In genomic region chr6:33792990-33793389, GRCh38 we compare ENCODE assay signal across 24 cellular contexts. TPM values are rescaled to one million over a fixed set of nuclear protein-coding genes. Genes with fewer than 3 reads are reported as not detected.
DNase-seq lines count a peak whose midpoint lies in the region; ATAC-seq, FAIRE-seq and TF ChIP-seq lines count a peak whose summit lies in the region.
"Had no signal": no experiment of that assay in that cellular context is flagged by ENCODE, and none has a peak within 500 bp of the region (broad histone marks: within the 10 kb centered on the region; RNA-seq: fewer than 3 reads in every experiment).

No MANE protein-coding gene starts in this region.

- peaks cover 9 to 20% of the 10 kb centered on the region in 2 donors for H3K27me3 Mint-ChIP-seq in stimulated activated naive B cell treated with anti-CD40 and anti-IgM and Interleukin-4, amounts not matched to agents 10 μg/mL and 1 μg/mL and 100 μg/mL, for 72 hours

- WGBS in H1 (ENCODE audit: extremely low coverage in 1 of 2, insufficient coverage in 1 of 2, insufficient read length in 1 of 2, insufficient replicate concordance in 2 of 2, low coverage in 1 of 2, low lambda C conversion rate in 2 of 2, missing lambda C conversion rate in 1 of 2), 2 experiments = 92% methylated on average over 10 of the region's 10 CpGs; no CpG with 5 or more reads in 1 of the 2 experiments

- POLR2A ChIA-PET in H1 (lab: Charles Lee; ENCODE audit: partially characterized antibody) = interaction anchor here (1.2 to 2.0 kb wide), 4 partner anchors 10 to 444 kb away, joined by 3 to 9 read pairs (median 5); partner anchors contain the start of genes HMGA1 and MLN

- no peak overlapping the region for H3K56ac ChIP-seq in H1 (replicated peaks; ENCODE audit: insufficient read length, low read depth, low read length)

- H2AFZ ChIP-seq in H1 (ENCODE audit: low read length) = no peak overlapping the region
- H2AFZ ChIP-seq: GM23338 had no signal

- H3K4me1 Mint-ChIP-seq in stimulated activated naive B cell treated with anti-CD40 and anti-IgM and Interleukin-4, amounts not matched to agents 10 μg/mL and 1 μg/mL and 100 μg/mL, for 72 hours = peaks cover 10 to 14% of the 10 kb centered on the region in 2 donors

- peaks cover 2 to 6% of the 10 kb centered on the region in 2 donors for H3K36me3 Mint-ChIP-seq in stimulated activated naive B cell treated with anti-CD40 and anti-IgM and Interleukin-4, amounts not matched to agents 10 μg/mL and 1 μg/mL and 100 μg/mL, for 72 hours

- TF ChIP-seq EP300 in H1 (IDR thresholded peaks at IDR 0.05; ENCODE audit: borderline replicate concordance in 1 of 2, low read depth in 2 of 2, low read length in 2 of 2) = no peak

- CTCF ChIA-PET in H1 (lab: Charles Lee; ENCODE audit: partially characterized antibody) = interaction anchor here (1.0 to 9.6 kb wide), 6 partner anchors 14 to 33 kb away, joined by 3 to 71 read pairs (median 4); no protein-coding TSS in a partner anchor

- ATAC-seq in stimulated activated naive B cell treated with anti-CD40 and anti-IgM and Interleukin-4, amounts not matched to agents 10 μg/mL and 1 μg/mL and 100 μg/mL, for 72 hours (replicated peaks) = no peak
- ATAC-seq in GM21619 (IDR thresholded peaks at IDR 0.05; ENCODE audit: unreplicated experiment) (no peak), HG02642 (IDR thresholded peaks at IDR 0.05; ENCODE audit: poor library complexity, unreplicated experiment) (no peak)
- ATAC-seq: A549; CD8-positive, alpha-beta T cell; GM12878; GM23338 had no signal

- no peak overlapping the region for H3K4me3 ChIP-seq in NT2/D1 (ENCODE audit: insufficient read length, low read depth)
- H3K4me3 ChIP-seq in H1 (ENCODE audit: extremely low read depth in 1 of 4, insufficient read depth in 2 of 4, low read depth in 3 of 4, low read length in 4 of 4) = no peak overlapping the region
- H3K4me3 ChIP-seq in kidney (ENCODE audit: low read length in 2 of 2) = no peak overlapping the region
- H3K4me3 ChIP-seq in MG63 = no peak overlapping the region
- H3K4me3 ChIP-seq: A549; BLaER1 treated with 17β-estradiol and CSF1 and Interleukin-3, amounts not matched to agents 10 nM and 100 nM; GM12878; GM23338; HAP-1 had no signal

- H3K23me2 ChIP-seq in H1 (ENCODE audit: low read depth, low read length) = peaks cover 2% of the 10 kb centered on the region

- peak overlapping the region; percentile 11 for H3K9ac ChIP-seq in NT2/D1 (ENCODE audit: insufficient read length, low read depth)
- no peak overlapping the region for H3K9ac ChIP-seq in H1 (replicated peaks in 1 of 4; ENCODE audit: extremely low read depth in 1 of 4, low read depth in 3 of 4, low read length in 3 of 4)
- no peak overlapping the region for H3K9ac ChIP-seq in kidney (ENCODE audit: low read length in 2 of 2)
- H3K9ac ChIP-seq: BLaER1 treated with 17β-estradiol and CSF1 and Interleukin-3, amounts not matched to agents 10 nM and 100 nM had no signal

- H3K27ac ChIP-seq in H1 (ENCODE audit: low read depth, low read length) (no peak overlapping the region), kidney (ENCODE audit: low read depth in 2 of 2, low read length in 2 of 2) (no peak overlapping the region)
- H3K27ac ChIP-seq: A549; BLaER1 treated with 17β-estradiol and CSF1 and Interleukin-3, amounts not matched to agents 10 nM and 100 nM had no signal

- H3K4me2 ChIP-seq in H1 (ENCODE audit: insufficient read depth in 1 of 2, low read depth in 2 of 2, low read length in 2 of 2) = no peak overlapping the region
- H3K4me2 ChIP-seq: A549; BLaER1 treated with 17β-estradiol and CSF1 and Interleukin-3, amounts not matched to agents 10 nM and 100 nM; GM23338 had no signal

- no peak overlapping the region for H3K4ac ChIP-seq in H1 (replicated peaks; ENCODE audit: insufficient read length, low read depth, low read length)

- intact Hi-C loops in kidney (cut with DNase I) = no loop called here

- no peaks in the 10 kb centered on the region for H3K27me3 ChIP-seq in NT2/D1 (ENCODE audit: insufficient read depth, insufficient read length)
- no peaks in the 10 kb centered on the region for H3K27me3 ChIP-seq in H1 (replicated peaks in 1 of 4; ENCODE audit: control insufficient read depth in 3 of 4, extremely low read depth in 1 of 4, insufficient read depth in 3 of 4, low read length in 3 of 4)
- no peaks in the 10 kb centered on the region for H3K27me3 ChIP-seq in MG63
- H3K27me3 ChIP-seq: BE2C; BLaER1 treated with 17β-estradiol and CSF1 and Interleukin-3, amounts not matched to agents 10 nM and 100 nM had no signal

- H3K4me3 Mint-ChIP-seq in stimulated activated naive B cell treated with anti-CD40 and anti-IgM and Interleukin-4, amounts not matched to agents 10 μg/mL and 1 μg/mL and 100 μg/mL, for 72 hours = no peak overlapping the region
- H3K4me3 Mint-ChIP-seq: CD8-positive, alpha-beta T cell; GM23338; HFFc6 had no signal

- peak overlapping the region; percentile 10 for H3K27ac Mint-ChIP-seq in stimulated activated naive B cell treated with anti-CD40 and anti-IgM and Interleukin-4, amounts not matched to agents 10 μg/mL and 1 μg/mL and 100 μg/mL, for 72 hours
- H3K27ac Mint-ChIP-seq: CD8-positive, alpha-beta T cell; GM23338; HFFc6 had no signal

- H3K79me1 ChIP-seq in H1 (ENCODE audit: low read depth, low read length) = no peaks in the 10 kb centered on the region

- no peaks in the 10 kb centered on the region for H3K9me3 Mint-ChIP-seq in stimulated activated naive B cell treated with anti-CD40 and anti-IgM and Interleukin-4, amounts not matched to agents 10 μg/mL and 1 μg/mL and 100 μg/mL, for 72 hours
- H3K9me3 Mint-ChIP-seq: CD8-positive, alpha-beta T cell; GM23338; HFFc6 had no signal

- TF ChIP-seq POLR2A in H1 (IDR thresholded peaks at IDR 0.05; ENCODE audit: control extremely low read depth in 1 of 2, low read depth in 2 of 2, low read length in 2 of 2) = no peak

- H3K79me2 ChIP-seq in H1 (ENCODE audit: control insufficient read depth in 1 of 2, insufficient read depth in 2 of 2, low read length in 2 of 2) = peaks cover 0 to 5% of the 10 kb centered on the region in 2 experiments; a peak in 1 of 4 replicates

- H3K4me1 ChIP-seq in NT2/D1 (ENCODE audit: insufficient read depth, insufficient read length) (peaks cover 35% of the 10 kb centered on the region), H1 (replicated peaks in 1 of 4; ENCODE audit: control insufficient read depth in 3 of 4, insufficient read depth in 4 of 4, low read length in 3 of 4) (peaks cover 12 to 48% (median 33%) of the 10 kb centered on the region in 4 experiments), kidney (ENCODE audit: control insufficient read depth in 1 of 2, insufficient read depth in 1 of 2, low read depth in 1 of 2, low read length in 2 of 2) (peaks cover 0 to 3% of the 10 kb centered on the region in 2 donors)

- FAIRE-seq in H1 (lab: Jason Lieb, UNC) (no peak), kidney (lab: Jason Lieb, UNC) (no peak)
- FAIRE-seq: A549, GM12878, GM19239, H54 had no signal

- no peak overlapping the region for H4K5ac ChIP-seq in H1 (ENCODE audit: insufficient read length, low read depth, low read length)

- peak overlapping the region; percentile 15; the same call in 1 of the 2 replicates for H3K18ac ChIP-seq in H1 (ENCODE audit: extremely low read depth, low read length)

- H3K36me3 ChIP-seq in NT2/D1 (ENCODE audit: insufficient read depth, insufficient read length, low read length) (no peaks in the 10 kb centered on the region), H1 (ENCODE audit: control insufficient read depth in 2 of 4, insufficient read depth in 4 of 4, low read length in 3 of 4) (no peaks in the 10 kb centered on the region), kidney (ENCODE audit: control insufficient read depth in 1 of 2, insufficient read depth in 2 of 2, low read length in 2 of 2) (no peaks in the 10 kb centered on the region), MG63 (no peaks in the 10 kb centered on the region)
- H3K36me3 ChIP-seq: BE2C; BLaER1 treated with 17β-estradiol and CSF1 and Interleukin-3, amounts not matched to agents 10 nM and 100 nM; HAP-1 had no signal

- H2BK12ac ChIP-seq in H1 (ENCODE audit: low read depth, low read length) = 0 out of 2 replicates have a peak overlapping the region, but pooled peaks have one; percentile 23

- no peak for DNase-seq in NT2/D1 (ENCODE audit: low read depth, low spot score)
- DNase-seq in H1 (ENCODE audit: low read depth in 1 of 2, low spot score in 2 of 2) = no peak
- DNase-seq in kidney = peak; percentile 52
- no peak for DNase-seq in stimulated activated naive B cell treated with anti-CD40 and anti-IgM and Interleukin-4, amounts not matched to agents 10 μg/mL and 1 μg/mL and 100 μg/mL, for 72 hours
- no peak for DNase-seq in MG63
- DNase-seq: 8988T; ACHN; AML-193; BE2C; Caco-2; CD8-positive, alpha-beta T cell; DMS153; DND-41; GDM1; HFFc6 had no signal

- H2BK20ac ChIP-seq in H1 (ENCODE audit: low read length) = no peak overlapping the region

- no peak overlapping the region for H3K14ac ChIP-seq in H1 (ENCODE audit: insufficient read length)

- no peak overlapping the region for H2BK120ac ChIP-seq in H1 (replicated peaks; ENCODE audit: low read depth, low read length)

- H3K23ac ChIP-seq in H1 (ENCODE audit: insufficient read length) = no peak overlapping the region

- no peak overlapping the region for H4K8ac ChIP-seq in H1 (ENCODE audit: extremely low read depth, insufficient read depth, low read length)

- H4K20me1 ChIP-seq in H1 (replicated peaks in 1 of 2; ENCODE audit: control insufficient read depth in 1 of 2, insufficient read depth in 2 of 2, low read length in 2 of 2) = no peaks in the 10 kb centered on the region

- no peak overlapping the region for H2BK15ac ChIP-seq in H1 (ENCODE audit: low read length)

- no peak overlapping the region for H2AK5ac ChIP-seq in H1 (ENCODE audit: low read depth, low read length)

- TF ChIP-seq CTCF in H1 (IDR thresholded peaks at IDR 0.05; ENCODE audit: control extremely low read depth in 1 of 3, insufficient read depth in 1 of 3, low read depth in 1 of 3, low read length in 3 of 3) (no peak), kidney (IDR thresholded peaks at IDR 0.05; ENCODE audit: borderline replicate concordance, extremely low read depth, insufficient read depth) (no peak)

- 0 out of 2 replicates have a peak overlapping the region, but pooled peaks have one; percentile 2 for H2BK5ac ChIP-seq in H1 (ENCODE audit: low read depth, low read length)

- H3K9me3 ChIP-seq in NT2/D1 (ENCODE audit: insufficient read depth, low read length) (no peaks in the 10 kb centered on the region), H1 (ENCODE audit: insufficient read depth in 2 of 2, low read depth in 1 of 2, low read length in 1 of 2) (no peaks in the 10 kb centered on the region), kidney (ENCODE audit: control insufficient read depth in 1 of 2, low read length in 2 of 2) (no peaks in the 10 kb centered on the region), MG63 (no peaks in the 10 kb centered on the region)
- H3K9me3 ChIP-seq: A549; BE2C; BLaER1 treated with 17β-estradiol and CSF1 and Interleukin-3, amounts not matched to agents 10 nM and 100 nM; Caco-2; HAP-1 had no signal

- no peak overlapping the region for H4K91ac ChIP-seq in H1 (replicated peaks; ENCODE audit: insufficient read length, low read length)

- no peak for TF ChIP-seq RAD21 in H1 (IDR thresholded peaks at IDR 0.05 in 1 of 2, conservative IDR thresholded peaks at IDR 0.05 in 1 of 2; ENCODE audit: low read depth in 2 of 2, low read length in 2 of 2)

RNA-seq across cellular contexts. Expression of gene LEMD2, which starts 4.1 kb away (rescaled TPM):
- 54.1 and 57.3 TPM in 2 replicates for total RNA-seq in H1 (2021; fragmentation: NEBNext Ultra II Directional; extraction: Animal tissue kit (Norgen Biotek cat#: 25700))
- polyA plus RNA-seq in H1 (2011; rRNA removed) (32.7 and 54.9 TPM in 2 replicates), kidney (ENCODE audit: insufficient read depth, low read depth, low replicate concordance) (36.4 TPM)
- 58.9 TPM for polyA plus RNA-seq in H1 (2011; cell fraction: cytosol; rRNA removed)
- polyA plus RNA-seq in H1 (2011; cell fraction: nucleus; rRNA removed) = 127 TPM
- polyA plus RNA-seq in H1 (2012, experiment 1 of 2) = 58.7 to 71.6 TPM (median 62.9 TPM) in 4 replicates
- 48.3 TPM for polyA plus RNA-seq in H1 (2012, experiment 2 of 2)
- 44.0 TPM for polyA plus RNA-seq in H1 (2013, experiment 1 of 2)
- 48.2 TPM for polyA plus RNA-seq in H1 (2013, experiment 2 of 2)
- 47.6 and 60.5 TPM in 2 replicates for polyA minus RNA-seq in H1 (2011; rRNA and poly(A)+ RNA removed)
- polyA minus RNA-seq in H1 (2011; cell fraction: cytosol; rRNA and poly(A)+ RNA removed) = 36.8 TPM
- 82.4 TPM for polyA minus RNA-seq in H1 (2011; cell fraction: nucleus; rRNA and poly(A)+ RNA removed)
- total RNA-seq in kidney = 57.1 TPM
- total RNA-seq in MG63 (2014; rRNA removed; shearing (Covaris generic); ENCODE audit: low replicate concordance) = 30.5 and 36.0 TPM in 2 replicates

RNA-seq across cellular contexts. Expression of gene MLN, which starts 10.8 kb away (rescaled TPM):
- total RNA-seq in H1 (2021; fragmentation: NEBNext Ultra II Directional; extraction: Animal tissue kit (Norgen Biotek cat#: 25700)) = not detected in 2 replicates
- polyA plus RNA-seq in H1 (2011; rRNA removed) (0.31 TPM in 1 of 2 replicates, not detected in the other), kidney (ENCODE audit: insufficient read depth, low read depth, low replicate concordance) (not detected)
- not detected for polyA plus RNA-seq in H1 (2011; cell fraction: cytosol; rRNA removed)
- polyA plus RNA-seq in H1 (2011; cell fraction: nucleus; rRNA removed) = not detected
- polyA plus RNA-seq in H1 (2012, experiment 1 of 2) = not detected in 4 replicates
- polyA plus RNA-seq in H1 (2012, experiment 2 of 2) = not detected
- polyA plus RNA-seq in H1 (2013, experiment 1 of 2) = not detected
- polyA plus RNA-seq in H1 (2013, experiment 2 of 2) = not detected
- not detected in 2 replicates for polyA minus RNA-seq in H1 (2011; rRNA and poly(A)+ RNA removed)
- polyA minus RNA-seq in H1 (2011; cell fraction: cytosol; rRNA and poly(A)+ RNA removed) = not detected
- not detected for polyA minus RNA-seq in H1 (2011; cell fraction: nucleus; rRNA and poly(A)+ RNA removed)
- not detected for total RNA-seq in kidney
- total RNA-seq in MG63 (2014; rRNA removed; shearing (Covaris generic); ENCODE audit: low replicate concordance) = not detected in 2 replicates
- total RNA-seq: Caco-2; CD8-positive, alpha-beta T cell; GM12878; GM23338; HFFc6 had no signal
- polyA plus RNA-seq: A549, GM12878, GM23338 had no signal

RNA-seq across cellular contexts. Expression of gene IP6K3, which starts 46.3 kb away (rescaled TPM):
- 0.22 and 0.23 TPM in 2 replicates for total RNA-seq in H1 (2021; fragmentation: NEBNext Ultra II Directional; extraction: Animal tissue kit (Norgen Biotek cat#: 25700))
- 0.73 and 0.93 TPM in 2 replicates for polyA plus RNA-seq in H1 (2011; rRNA removed)
- 0.72 TPM for polyA plus RNA-seq in H1 (2011; cell fraction: cytosol; rRNA removed)
- polyA plus RNA-seq in H1 (2011; cell fraction: nucleus; rRNA removed) = 0.80 TPM
- 0.25 to 0.81 TPM (median 0.46 TPM) in 4 replicates for polyA plus RNA-seq in H1 (2012, experiment 1 of 2)
- polyA plus RNA-seq in H1 (2012, experiment 2 of 2) = 0.26 TPM
- 0.14 TPM for polyA plus RNA-seq in H1 (2013, experiment 1 of 2)
- polyA plus RNA-seq in H1 (2013, experiment 2 of 2) = 0.13 TPM
- 0.66 and 0.69 TPM in 2 replicates for polyA minus RNA-seq in H1 (2011; rRNA and poly(A)+ RNA removed)
- not detected for polyA minus RNA-seq in H1 (2011; cell fraction: cytosol; rRNA and poly(A)+ RNA removed)
- 1.00 TPM for polyA minus RNA-seq in H1 (2011; cell fraction: nucleus; rRNA and poly(A)+ RNA removed)
- total RNA-seq in kidney = 0.47 TPM
- polyA plus RNA-seq in kidney (ENCODE audit: insufficient read depth, low read depth, low replicate concordance) = 4.0 TPM
- not detected in 2 replicates for total RNA-seq in MG63 (2014; rRNA removed; shearing (Covaris generic); ENCODE audit: low replicate concordance)
- total RNA-seq: CD8-positive, alpha-beta T cell; GM12878 had no signal
